1 cellular context compared by ENCODE assay signal in genomic region chr19:18996796-18997394, GRCh38.
TF ChIP-seq lines count a peak whose summit lies in the region.

No MANE protein-coding gene starts in this region.

TF ChIP-seq in WTC11, 78 proteins besides CTCF, POLR2A, EP300 and RAD21 (continued from another document):
- no peak for TF ChIP-seq TCF7 (CRISPR knock-in tag; IDR thresholded peaks at IDR 0.05; ENCODE audit: low read depth)
- no peak for TF ChIP-seq ZNF416 (CRISPR knock-in tag; IDR thresholded peaks at IDR 0.05)
- no peak for TF ChIP-seq PRDM15 (CRISPR knock-in tag; IDR thresholded peaks at IDR 0.05)
- no peak for TF ChIP-seq ZNF121 (CRISPR knock-in tag; IDR thresholded peaks at IDR 0.05)
